ENCODE assay signal across 8 cellular contexts in the genomic region with DNA sequence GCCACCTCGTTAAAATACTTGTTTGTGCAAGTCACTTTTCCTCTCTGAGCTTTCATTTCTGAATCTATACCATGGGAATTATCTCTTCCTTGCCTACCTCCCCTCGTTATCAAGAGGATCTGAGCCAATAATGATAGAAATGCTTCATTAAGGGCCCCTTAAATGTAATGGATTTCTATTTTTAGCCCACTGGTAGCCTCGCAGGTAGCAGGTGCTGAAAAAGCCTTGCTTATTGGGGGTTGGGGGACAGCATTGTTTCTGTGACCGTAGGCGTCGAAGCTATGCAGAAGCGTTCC. TPM values are rescaled to one million over a fixed set of nuclear protein-coding genes. Genes with fewer than 3 reads are reported as not detected.
A peak's percentile ranks its signal among the peaks of the same experiment; 100 is the strongest.
DNase-seq lines count a peak whose midpoint lies in the region; ATAC-seq and TF ChIP-seq lines count a peak whose summit lies in the region.

No MANE protein-coding gene starts in this region.

- H4K20me1 ChIP-seq in BLaER1 treated with 17β-estradiol and CSF1 and Interleukin-3, amounts not matched to agents 10 nM and 100 nM = peaks cover 38 to 44% (median 41%) of the 10 kb centered on the region in 11 experiments
- H4K20me1 ChIP-seq in KMS-11 (ENCODE audit: insufficient read depth) = peaks cover 19% of the 10 kb centered on the region; the same call in 1 of the 2 replicates
- no peaks in the 10 kb centered on the region for H4K20me1 ChIP-seq in neural cell (ENCODE audit: insufficient read depth)

- DNase-seq in dorsolateral prefrontal cortex (no peak), HT-29 (ENCODE audit: low spot score) (no peak), NCI-H748 (lab: John Stamatoyannopoulos, UW; ENCODE audit: unreplicated experiment) (no peak)
- no peak for DNase-seq in stimulated activated naive CD4-positive, alpha-beta T cell treated with Interleukin-2 at 50 U/mL for 16 hours (lab: John Stamatoyannopoulos, UW)

- TF ChIP-seq CTCF in KMS-11 (conservative IDR thresholded peaks at IDR 0.05; ENCODE audit: low read depth, low read length) (no peak), dorsolateral prefrontal cortex (IDR thresholded peaks at IDR 0.05 in 54 of 56, conservative IDR thresholded peaks at IDR 0.05 in 2 of 56; ENCODE audit: low read depth in 1 of 56, partially characterized antibody in 56 of 56) (no peak), neural cell (IDR thresholded peaks at IDR 0.05; ENCODE audit: poor library complexity, severe bottlenecking) (no peak)

- intact Hi-C loops in dorsolateral prefrontal cortex (cut with DNase I) = loop anchor here (5.0 to 10.0 kb wide), 3 partner anchors 101 to 191 kb away; partner anchors contain the start of gene CALML4 (in 1 of the 2)

- H3K36me3 ChIP-seq in BLaER1 treated with 17β-estradiol and CSF1 and Interleukin-3, amounts not matched to agents 10 nM and 100 nM = peaks cover 0 to 11% (median 5%) of the 10 kb centered on the region in 11 experiments; a peak in 9 of 22 replicates
- no peaks in the 10 kb centered on the region for H3K36me3 ChIP-seq in KMS-11 (ENCODE audit: insufficient read depth)
- H3K36me3 ChIP-seq in neural cell (ENCODE audit: insufficient read depth, low read length) = no peaks in the 10 kb centered on the region

- peak overlapping the region; percentile 73 to 99 (median 97) for H3K9ac ChIP-seq in BLaER1 treated with 17β-estradiol and CSF1 and Interleukin-3, amounts not matched to agents 10 nM and 100 nM
- H3K9ac ChIP-seq in KMS-11 = peak overlapping the region; percentile 74; the same call in 1 of the 2 replicates
- no peak overlapping the region for H3K9ac ChIP-seq in neural cell (ENCODE audit: low read length)

- peak overlapping the region; percentile 90 to 99 (median 96) for H3K4me3 ChIP-seq in BLaER1 treated with 17β-estradiol and CSF1 and Interleukin-3, amounts not matched to agents 10 nM and 100 nM
- no peak overlapping the region for H3K4me3 ChIP-seq in KMS-11 (IDR thresholded peaks at IDR 0.05; ENCODE audit: insufficient read depth, low read depth, low read length)
- H3K4me3 ChIP-seq in dorsolateral prefrontal cortex = peak overlapping the region; percentile 75 to 99 (median 90)
- H3K4me3 ChIP-seq in neural cell (ENCODE audit: low read length) = peak overlapping the region; percentile 82

- H3K27me3 ChIP-seq in BLaER1 treated with 17β-estradiol and CSF1 and Interleukin-3, amounts not matched to agents 10 nM and 100 nM = no peaks in the 10 kb centered on the region
- no peaks in the 10 kb centered on the region for H3K27me3 ChIP-seq in KMS-11 (ENCODE audit: insufficient read depth, low read depth)
- no peaks in the 10 kb centered on the region for H3K27me3 ChIP-seq in dorsolateral prefrontal cortex
- H3K27me3 ChIP-seq in neural cell (ENCODE audit: insufficient read depth, low read depth, low read length) = no peaks in the 10 kb centered on the region

- peak overlapping the region; percentile 92 for H2AFZ ChIP-seq in KMS-11 (ENCODE audit: low read depth)
- H2AFZ ChIP-seq in neural cell (ENCODE audit: low read depth, low read length) = peak overlapping the region; percentile 34

- no peaks in the 10 kb centered on the region for H3K9me2 ChIP-seq in neural cell (ENCODE audit: insufficient read depth, low read length)

- H3F3A ChIP-seq in neural cell (ENCODE audit: insufficient read depth, low read length, poor library complexity, severe bottlenecking) = no peaks in the 10 kb centered on the region

- peaks cover 5 to 36% (median 28%) of the 10 kb centered on the region in 10 experiments for H3K4me1 ChIP-seq in BLaER1 treated with 17β-estradiol and CSF1 and Interleukin-3, amounts not matched to agents 10 nM and 100 nM
- H3K4me1 ChIP-seq in KMS-11 (ENCODE audit: low read depth, poor library complexity, severe bottlenecking) = peaks cover 24% of the 10 kb centered on the region

- H3K4me2 ChIP-seq in BLaER1 treated with 17β-estradiol and CSF1 and Interleukin-3, amounts not matched to agents 10 nM and 100 nM = peak overlapping the region; percentile 72 to 97 (median 91)
- H3K4me2 ChIP-seq in KMS-11 = peak overlapping the region; percentile 83
- H3K4me2 ChIP-seq in neural cell (ENCODE audit: low read length) = peak overlapping the region; percentile 90

- peaks cover 0 to 7% (median 0%) of the 10 kb centered on the region in 11 experiments; a peak in 1 of 22 replicates for H3K9me3 ChIP-seq in BLaER1 treated with 17β-estradiol and CSF1 and Interleukin-3, amounts not matched to agents 10 nM and 100 nM (replicated peaks in 1 of 11)
- no peaks in the 10 kb centered on the region for H3K9me3 ChIP-seq in neural cell (ENCODE audit: low read length)

- H3K79me2 ChIP-seq in KMS-11 (ENCODE audit: insufficient read depth, low read depth) (peaks cover 44% of the 10 kb centered on the region), neural cell (replicated peaks; ENCODE audit: insufficient read depth, low read length) (peaks cover 32% of the 10 kb centered on the region)

- no peak for TF ChIP-seq EP300 in neural cell (conservative IDR thresholded peaks at IDR 0.05; ENCODE audit: poor library complexity, severe bottlenecking)

- H3K27ac ChIP-seq in BLaER1 treated with 17β-estradiol and CSF1 and Interleukin-3, amounts not matched to agents 10 nM and 100 nM = peak overlapping the region in 10 of 11 experiments; percentile 11 to 99 (median 96); a peak in 18 of 22 replicates
- H3K27ac ChIP-seq in KMS-11 (peak overlapping the region; percentile 47), dorsolateral prefrontal cortex (peak overlapping the region in 4 of 59 donors; percentile 40 to 94 (median 92)), neural cell (ENCODE audit: low read length) (no peak overlapping the region)

- no peak for ATAC-seq in GM18873 (IDR thresholded peaks at IDR 0.05; ENCODE audit: low FRiP score, unreplicated experiment)

- TF ChIP-seq RAD21 in neural cell (conservative IDR thresholded peaks at IDR 0.05) = no peak

TF ChIP-seq in neural cell, 6 proteins besides CTCF, POLR2A, EP300 and RAD21:
- no peak for TF ChIP-seq MXI1 (conservative IDR thresholded peaks at IDR 0.05; ENCODE audit: poor library complexity, severe bottlenecking)
- TF ChIP-seq POLR2AphosphoS5 (IDR thresholded peaks at IDR 0.05) = no peak
- no peak for TF ChIP-seq EZH2 (IDR thresholded peaks at IDR 0.05; ENCODE audit: borderline replicate concordance, insufficient read depth, low read length, poor library complexity, severe bottlenecking)
- TF ChIP-seq SMC3 (conservative IDR thresholded peaks at IDR 0.05; ENCODE audit: poor library complexity) = no peak
- TF ChIP-seq TAF1 (IDR thresholded peaks at IDR 0.05; ENCODE audit: low read depth) = no peak

RNA-seq across cellular contexts. Expression of gene PIAS1, which starts 0.5 kb away (rescaled TPM):
- 10 to 100 TPM; 40.9 to 75.2 (median 58.5) TPM for total RNA-seq in dorsolateral prefrontal cortex
- 13.3 and 14.3 TPM in 2 replicates for polyA plus RNA-seq in neural cell
- polyA minus RNA-seq in neural cell = 56.7 and 71.9 TPM in 2 replicates
- total RNA-seq in HT-29 (2014; rRNA removed; shearing (Covaris generic)) = 24.8 and 42.1 TPM in 2 replicates
